Comparison of ENCODE assay signal across 1 cellular context in genomic region chr20:57544838-57545564, GRCh38.
TF ChIP-seq lines count a peak whose summit lies in the region.

No MANE protein-coding gene starts in this region.

TF ChIP-seq in endothelial cell of umbilical vein, 7 proteins besides CTCF, POLR2A, EP300 and RAD21:
- TF ChIP-seq POLR2AphosphoS5 (IDR thresholded peaks at IDR 0.05; ENCODE audit: insufficient read depth, low read depth, low read length): no peak
- no peak for TF ChIP-seq MYC (IDR thresholded peaks at IDR 0.05; ENCODE audit: low read depth, low read length)
- TF ChIP-seq EZH2 (IDR thresholded peaks at IDR 0.05; ENCODE audit: borderline replicate concordance, low read depth, low read length, severe bottlenecking): no peak
